8 cellular contexts compared by ENCODE assay signal in genomic region chr12:10722502-10722904, GRCh38. TPM values are rescaled to one million over a fixed set of nuclear protein-coding genes. Genes with fewer than 3 reads are reported as not detected.
A peak's percentile ranks its signal among the peaks of the same experiment; 100 is the strongest.
DNase-seq lines count a peak whose midpoint lies in the region; ATAC-seq and TF ChIP-seq lines count a peak whose summit lies in the region.

No MANE protein-coding gene starts in this region.

- no peaks in the 10 kb centered on the region for H3K9me3 Mint-ChIP-seq in activated CD8-positive, alpha-beta memory T cell treated with anti-CD3 and anti-CD28 coated beads, Interleukin-2, amount 10 ng/mL, durations not matched to agents 7 days and 5 days (ENCODE audit: low read depth)

- CTCF ChIA-PET in GM10248 (lab: Yijun Ruan, JAX) = interaction anchor here (1.4 kb wide), 1 partner anchor 23 kb away, joined by 4 read pairs; no protein-coding TSS in a partner anchor
- CTCF ChIA-PET in activated CD8-positive, alpha-beta memory T cell treated with anti-CD3 and anti-CD28 coated beads, Interleukin-2, amount 10 ng/mL, durations not matched to agents 7 days and 5 days (lab: Charles Lee) = interaction anchor here (0.6 to 1.6 kb wide), 3 partner anchors 11 to 332 kb away, joined by 3 read pairs; no protein-coding TSS in a partner anchor

- H3K27me3 ChIP-seq in Loucy (ENCODE audit: insufficient read depth, low read length, poor library complexity, severe bottlenecking) (no peaks in the 10 kb centered on the region), mucosa of stomach (ENCODE audit: control insufficient read depth, insufficient read depth, low read length) (no peaks in the 10 kb centered on the region)

- H3K9me2 ChIP-seq in Loucy (replicated peaks; ENCODE audit: low read depth, low read length) = no peaks in the 10 kb centered on the region

- peak overlapping the region; percentile 94 for H3K4me3 ChIP-seq in Loucy (ENCODE audit: low read length, poor library complexity, severe bottlenecking)
- H3K4me3 ChIP-seq in epithelial cell of esophagus (ENCODE audit: low read length) = peak overlapping the region; percentile 98
- H3K4me3 ChIP-seq in mucosa of stomach (ENCODE audit: low read length) = peak overlapping the region; percentile 87

- TF ChIP-seq CTCF in GM10248 (IDR thresholded peaks at IDR 0.05; ENCODE audit: control extremely low read depth, extremely low read depth, low read depth, missing control alignments) (no peak), Loucy (conservative IDR thresholded peaks at IDR 0.05; ENCODE audit: low read length) (no peak), epithelial cell of esophagus (IDR thresholded peaks at IDR 0.05; ENCODE audit: insufficient read depth, low read depth, low read length, missing control alignments) (no peak)

- H3K4me3 Mint-ChIP-seq in activated CD8-positive, alpha-beta memory T cell treated with anti-CD3 and anti-CD28 coated beads, Interleukin-2, amount 10 ng/mL, durations not matched to agents 7 days and 5 days = peak overlapping the region; percentile 94

- no peaks in the 10 kb centered on the region for H3F3A ChIP-seq in Loucy (ENCODE audit: low read depth)

- peak; percentile 43 for ATAC-seq in GM21723 (IDR thresholded peaks at IDR 0.05; ENCODE audit: unreplicated experiment)
- ATAC-seq in activated CD8-positive, alpha-beta memory T cell treated with anti-CD3 and anti-CD28 coated beads, Interleukin-2, amount 10 ng/mL, durations not matched to agents 7 days and 5 days = peak; percentile 60
- ATAC-seq in stimulated activated naive CD8-positive, alpha-beta T cell treated with anti-CD3 and anti-CD28 coated beads, Interleukin-15, Interleukin-2, amounts not matched to agents 100 U/mL and 50 U/mL, for 24 hours = peak; percentile 74
- no peak for ATAC-seq in GM18519 (IDR thresholded peaks at IDR 0.05; ENCODE audit: low FRiP score, unreplicated experiment)

- peaks cover 34% of the 10 kb centered on the region for H3K27me3 Mint-ChIP-seq in activated CD8-positive, alpha-beta memory T cell treated with anti-CD3 and anti-CD28 coated beads, Interleukin-2, amount 10 ng/mL, durations not matched to agents 7 days and 5 days

- peaks cover 4% of the 10 kb centered on the region for H3K36me3 Mint-ChIP-seq in activated CD8-positive, alpha-beta memory T cell treated with anti-CD3 and anti-CD28 coated beads, Interleukin-2, amount 10 ng/mL, durations not matched to agents 7 days and 5 days

- H3K4me2 ChIP-seq in Loucy (ENCODE audit: low read depth, low read length, poor library complexity, severe bottlenecking) = peak overlapping the region; percentile 74

- DNase-seq in GM10248 (ENCODE audit: extremely low spot score) = peak; percentile 62
- DNase-seq in activated CD8-positive, alpha-beta memory T cell treated with anti-CD3 and anti-CD28 coated beads, Interleukin-2, amount 10 ng/mL, durations not matched to agents 7 days and 5 days = peak; percentile 66
- DNase-seq in epithelial cell of esophagus (ENCODE audit: low read depth) = peak; percentile 73
- peak; percentile 66 for DNase-seq in stimulated activated naive CD8-positive, alpha-beta T cell treated with anti-CD3 and anti-CD28 coated beads, Interleukin-15, Interleukin-2, amounts not matched to agents 100 U/mL and 50 U/mL, for 24 hours

- no peaks in the 10 kb centered on the region for H3K36me3 ChIP-seq in Loucy (ENCODE audit: insufficient read depth, low read length)
- H3K36me3 ChIP-seq in mucosa of stomach (ENCODE audit: control insufficient read depth, insufficient read depth, low read length) = no peaks in the 10 kb centered on the region

- H2AFZ ChIP-seq in Loucy (ENCODE audit: low read length) = peak overlapping the region; percentile 61; the same call in 1 of the 2 replicates

- peaks cover 23% of the 10 kb centered on the region for H4K20me1 ChIP-seq in Loucy (ENCODE audit: insufficient read depth, low read length, poor library complexity, severe bottlenecking)

- peaks cover 43% of the 10 kb centered on the region for H3K4me1 Mint-ChIP-seq in activated CD8-positive, alpha-beta memory T cell treated with anti-CD3 and anti-CD28 coated beads, Interleukin-2, amount 10 ng/mL, durations not matched to agents 7 days and 5 days

- POLR2A ChIA-PET in GM10248 (lab: Yijun Ruan, JAX) = no interaction called here

- H3K27ac Mint-ChIP-seq in activated CD8-positive, alpha-beta memory T cell treated with anti-CD3 and anti-CD28 coated beads, Interleukin-2, amount 10 ng/mL, durations not matched to agents 7 days and 5 days = peak overlapping the region; percentile 89

- H3K79me2 ChIP-seq in Loucy (ENCODE audit: insufficient read depth, low read length) = peaks cover 63% of the 10 kb centered on the region

- H3K9ac ChIP-seq in Loucy (ENCODE audit: low read depth, low read length, poor library complexity, severe bottlenecking) (peak overlapping the region; percentile 79), mucosa of stomach (ENCODE audit: low read length) (peak overlapping the region; percentile 89)

- peaks cover 35% of the 10 kb centered on the region for H3K4me1 ChIP-seq in Loucy (ENCODE audit: insufficient read depth, low read length, poor library complexity, severe bottlenecking)
- H3K4me1 ChIP-seq in mucosa of stomach (ENCODE audit: control insufficient read depth, insufficient read depth, low read length) = peaks cover 40% of the 10 kb centered on the region

- H3K9me3 ChIP-seq in Loucy (ENCODE audit: insufficient read depth, low read depth, low read length) (no peaks in the 10 kb centered on the region), mucosa of stomach (ENCODE audit: control insufficient read depth, low read length) (no peaks in the 10 kb centered on the region)

RNA-seq across cellular contexts. Expression of gene YBX3, which starts 0.6 kb away (rescaled TPM):
- 100 to 1,000 TPM; 122 to 139 TPM for total RNA-seq in activated CD8-positive, alpha-beta memory T cell treated with anti-CD3 and anti-CD28 coated beads, Interleukin-2, amount 10 ng/mL, durations not matched to agents 7 days and 5 days

RNA-seq across cellular contexts. Expression of gene STYK1, which starts 48.7 kb away (rescaled TPM):
- total RNA-seq in activated CD8-positive, alpha-beta memory T cell treated with anti-CD3 and anti-CD28 coated beads, Interleukin-2, amount 10 ng/mL, durations not matched to agents 7 days and 5 days = 10 to 100 TPM in 1 of 2 experiments, 1 to 10 TPM in 1; 8.4 to 16.1 TPM
